8 cellular contexts compared by ENCODE assay signal in genomic region chr1:193121616-193122593, GRCh38. TPM values are rescaled to one million over a fixed set of nuclear protein-coding genes. Genes with fewer than 3 reads are reported as not detected.
DNase-seq lines count a peak whose midpoint lies in the region; ATAC-seq, FAIRE-seq and TF ChIP-seq lines count a peak whose summit lies in the region.

Gene CDC73, plus strand, starts transcription at chr1:193122031. Its CDS starts 170 bp downstream, at chr1:193122201.

- CTCF ChIA-PET in T-cell (lab: Charles Lee) = interaction anchor here (0.5 to 2.9 kb wide), 12 partner anchors 16 to 1209 kb away, joined by 3 to 19 read pairs (median 4); partner anchors contain the start of genes GLRX2 (in 1 of the 2), RO60 (in 1 of the 2) and UCHL5 (in 1 of the 2)

- H3K27ac Mint-ChIP-seq in T-cell (peak within 1 kb of the TSS; percentile 98), progenitor cell of endocrine pancreas (peak within 1 kb of the TSS; percentile 95)

- DNase-seq in GM12892 (ENCODE audit: insufficient read length) = peak; percentile 77
- DNase-seq in NCI-H1436 treated with DMSO at 0.1 percent for 48 hours (lab: John Stamatoyannopoulos, UW) = peak; percentile 82
- peak; percentile 97 to 100 (median 98) for DNase-seq in T-cell
- DNase-seq in heart left ventricle = peak; percentile 97 to 99 (median 98)
- DNase-seq in progenitor cell of endocrine pancreas (ENCODE audit: low spot score, unreplicated experiment) = peak; percentile 99
- peak; percentile 98 for DNase-seq in ureter (ENCODE audit: low spot score)

- TF ChIP-seq POLR2A in GM12892 (IDR thresholded peaks at IDR 0.05; ENCODE audit: low read depth, low read length) (peak; percentile 89), heart left ventricle (IDR thresholded peaks at IDR 0.05) (peak in 1 of 2 donors; percentile 85)

- no peaks in the 10 kb centered on the region for H3K9me3 ChIP-seq in heart left ventricle

- peaks cover 4% of the 10 kb centered on the region for H3K36me3 Mint-ChIP-seq in T-cell
- peaks cover 7% of the 10 kb centered on the region for H3K36me3 Mint-ChIP-seq in progenitor cell of endocrine pancreas (ENCODE audit: insufficient read depth)

- peaks cover 0 to 22% (median 18%) of the 10 kb centered on the region in 9 donors for H3K36me3 ChIP-seq in heart left ventricle

- H3K27me3 Mint-ChIP-seq in T-cell (no peaks in the 10 kb centered on the region), progenitor cell of endocrine pancreas (peaks cover 6% of the 10 kb centered on the region)

- peak; percentile 98 for FAIRE-seq in GM12892 (lab: Jason Lieb, UNC)

- H3K9me3 Mint-ChIP-seq in T-cell (no peaks in the 10 kb centered on the region), progenitor cell of endocrine pancreas (ENCODE audit: low read depth) (no peaks in the 10 kb centered on the region)

- WGBS in adipose tissue, 3 donors = 0 to 1% (median 0%) methylated on average over 77 to 85 of the region's 85 CpGs
- WGBS in heart left ventricle, 4 donors = 0 to 1% (median 0%) methylated on average over 32 to 85 of the region's 85 CpGs

- peak; percentile 94 for ATAC-seq in HG02852 (IDR thresholded peaks at IDR 0.05; ENCODE audit: unreplicated experiment)
- ATAC-seq in T-cell (replicated peaks in 1 of 4) = peak; percentile 92 to 94 (median 93)
- peak; percentile 98 to 100 (median 98) for ATAC-seq in heart left ventricle

- POLR2A ChIA-PET in T-cell (lab: Charles Lee) = interaction anchor here (0.5 to 1.2 kb wide), 4 partner anchors 17 to 63 kb away, joined by 3 to 10 read pairs (median 4); no protein-coding TSS in a partner anchor

- TF ChIP-seq CTCF in heart left ventricle (IDR thresholded peaks at IDR 0.05) (peak; percentile 84 to 99 (median 92)), progenitor cell of endocrine pancreas (IDR thresholded peaks at IDR 0.05; ENCODE audit: unreplicated experiment) (peak; percentile 97)

- peak within 1 kb of the TSS; percentile 97 for H3K27ac ChIP-seq in adipose tissue (ENCODE audit: low read depth, low read length)
- H3K27ac ChIP-seq in heart left ventricle = peak within 1 kb of the TSS; percentile 88 to 99 (median 95)

- H3K4me3 ChIP-seq in heart left ventricle = peak within 1 kb of the TSS; percentile 60 to 89 (median 78)

- peaks cover 42 to 58% (median 52%) of the 10 kb centered on the region in 3 donors for H3K4me1 Mint-ChIP-seq in T-cell
- H3K4me1 Mint-ChIP-seq in progenitor cell of endocrine pancreas (ENCODE audit: low read depth) = peaks cover 34% of the 10 kb centered on the region

- no peaks in the 10 kb centered on the region for H3K27me3 ChIP-seq in heart left ventricle

- peaks cover 4 to 41% (median 21%) of the 10 kb centered on the region in 12 donors for H3K4me1 ChIP-seq in heart left ventricle

- intact Hi-C loops in heart left ventricle (cut with DNase I) = loop anchor here (1.0 to 10.0 kb wide), 7 partner anchors 17 to 647 kb away; partner anchors contain the start of genes GLRX2 (in 8 of the 10), RO60 (in 5 of the 10), UCHL5 (in 5 of the 10) and RGS2 (in 4 of the 10)

- H3K4me3 Mint-ChIP-seq in T-cell = peak within 1 kb of the TSS; percentile 93 to 96 (median 96)
- H3K4me3 Mint-ChIP-seq in progenitor cell of endocrine pancreas (ENCODE audit: low read depth) = peak within 1 kb of the TSS; percentile 93

RNA-seq across cellular contexts. Expression of gene CDC73, which starts in this region (rescaled TPM):
- 30.2 TPM for polyA plus RNA-seq in GM12892 (2012; ENCODE audit: missing spikeins)
- total RNA-seq in T-cell = 10 to 100 TPM; 54.1 to 64.4 (median 57.4) TPM
- polyA plus RNA-seq in adipose tissue = 10 to 100 TPM in 2 of 3 donors, 1 to 10 TPM in 1; 7.6 to 17.9 (median 12.9) TPM
- 10 to 100 TPM; 26.6 to 57.3 (median 53.6) TPM for total RNA-seq in heart left ventricle
- 10 to 100 TPM in 1 of 2 donors, 1 to 10 TPM in 1; 8.3 to 20.7 TPM for polyA plus RNA-seq in heart left ventricle
- total RNA-seq in progenitor cell of endocrine pancreas = 62.7 and 64.0 TPM in 2 replicates
- total RNA-seq in ureter = 62.1 TPM

Comparison
In these comparisons a context has a peak if more than half of its experiments do, and no peak if none do; other contexts are left out.
1. Peak in every context shown above with its lines: DNase-seq, ATAC-seq, H3K4me3 ChIP-seq and H3K27ac ChIP-seq.